Comparison of ENCODE assay signal across 30 cellular contexts in genomic region chr1:52546852-52547251, GRCh38.
"Had no signal": no experiment of that assay in that cellular context is flagged by ENCODE, and none has a peak within 500 bp of the region (broad histone marks: within the 10 kb centered on the region; RNA-seq: fewer than 3 reads in every experiment).

No MANE protein-coding gene starts in this region.

- H3K27me3 Mint-ChIP-seq: activated CD4-positive, alpha-beta memory T cell treated with anti-CD3 and anti-CD28 coated beads, Interleukin-2, amount 10 ng/mL, durations not matched to agents 7 days and 5 days; activated CD4-positive, alpha-beta T cell treated with anti-CD3 and anti-CD28 coated beads, Interleukin-2, amount 10 ng/mL, durations not matched to agents 7 days and 5 days; activated naive CD4-positive, alpha-beta T cell treated with anti-CD3 and anti-CD28 coated beads, Interleukin-2, amount 10 ng/mL, durations not matched to agents 7 days and 5 days; activated naive CD8-positive, alpha-beta T cell treated with anti-CD3 and anti-CD28 coated beads, Interleukin-2, amount 10 ng/mL, durations not matched to agents 7 days and 5 days; brain; dendritic cell treated with granulocyte-macrophage colony-stimulating factor and Interleukin-4, amounts not matched to agents 40 ng/mL and 50 ng/mL, for 4 days had no signal

- ATAC-seq: activated naive CD4-positive, alpha-beta T cell treated with anti-CD3 and anti-CD28 coated beads, Interleukin-2, amount 50 U/mL, for 72 hours; activated T-cell treated with anti-CD3 and anti-CD28 coated beads, Interleukin-2, amount 50 U/mL, for 4 hours; esophagus mucosa had no signal

- H3K4me3 Mint-ChIP-seq: activated CD4-positive, alpha-beta memory T cell treated with anti-CD3 and anti-CD28 coated beads, Interleukin-2, amount 10 ng/mL, durations not matched to agents 7 days and 5 days; activated CD4-positive, alpha-beta T cell treated with anti-CD3 and anti-CD28 coated beads, Interleukin-2, amount 10 ng/mL, durations not matched to agents 7 days and 5 days; activated naive CD4-positive, alpha-beta T cell treated with anti-CD3 and anti-CD28 coated beads, Interleukin-2, amount 10 ng/mL, durations not matched to agents 7 days and 5 days; activated naive CD8-positive, alpha-beta T cell treated with anti-CD3 and anti-CD28 coated beads, Interleukin-2, amount 10 ng/mL, durations not matched to agents 7 days and 5 days; activated T-cell treated with anti-CD3 and anti-CD28 coated beads, Interleukin-2, amount 50 U/mL, for 4 hours; activated T-helper 1 cell treated with anti-CD3 and anti-CD28 coated beads, Interleukin-12 subunit alpha, Interleukin-12 subunit beta, Interleukin-2, Interleukin-4 antibody, amounts not matched to agents 30 ng/mL and 10 ng/mL and 1 ng/mL, durations not matched to agents 14 hours and 24 hours and 36 hours; dendritic cell treated with granulocyte-macrophage colony-stimulating factor and Interleukin-4, amounts not matched to agents 40 ng/mL and 50 ng/mL, for 4 days; endodermal cell had no signal

- H3K27me3 ChIP-seq: ascending aorta, breast epithelium, cardiac muscle cell, dorsolateral prefrontal cortex had no signal

- H3K4me3 ChIP-seq: ascending aorta, breast epithelium, cardiac muscle cell, coronary artery, dorsolateral prefrontal cortex had no signal

- H3K4me1 ChIP-seq: breast epithelium had no signal

- H3K27ac Mint-ChIP-seq: activated CD4-positive, alpha-beta memory T cell treated with anti-CD3 and anti-CD28 coated beads, Interleukin-2, amount 10 ng/mL, durations not matched to agents 7 days and 5 days; activated CD4-positive, alpha-beta T cell treated with anti-CD3 and anti-CD28 coated beads, Interleukin-2, amount 10 ng/mL, durations not matched to agents 7 days and 5 days; activated naive CD4-positive, alpha-beta T cell treated with anti-CD3 and anti-CD28 coated beads, Interleukin-2, amount 10 ng/mL, durations not matched to agents 7 days and 5 days; activated naive CD4-positive, alpha-beta T cell treated with anti-CD3 and anti-CD28 coated beads, Interleukin-2, amount 50 U/mL, for 72 hours; activated naive CD8-positive, alpha-beta T cell treated with anti-CD3 and anti-CD28 coated beads, Interleukin-2, amount 10 ng/mL, durations not matched to agents 7 days and 5 days; activated T-helper 1 cell treated with anti-CD3 and anti-CD28 coated beads, Interleukin-12 subunit alpha, Interleukin-12 subunit beta, Interleukin-2, Interleukin-4 antibody, amounts not matched to agents 30 ng/mL and 10 ng/mL and 1 ng/mL, durations not matched to agents 14 hours and 24 hours and 36 hours; activated T-helper 2 cell treated with anti-CD3 and anti-CD28 coated beads, Interferon-gamma antibody, Interleukin-2, Interleukin-4, amounts not matched to agents 10 μg/mL and 5 μg/mL and 100 μg/mL, durations not matched to agents 14 hours and 24 hours and 36 hours; dendritic cell treated with granulocyte-macrophage colony-stimulating factor and Interleukin-4, amounts not matched to agents 40 ng/mL and 50 ng/mL, for 4 days; endodermal cell had no signal

- H3K27ac ChIP-seq: ascending aorta, breast epithelium, cardiac muscle cell, coronary artery, dorsolateral prefrontal cortex had no signal

- DNase-seq: activated CD4-positive, alpha-beta memory T cell treated with anti-CD3 and anti-CD28 coated beads, Interleukin-2, amount 10 ng/mL, durations not matched to agents 7 days and 5 days; activated CD4-positive, alpha-beta T cell treated with anti-CD3 and anti-CD28 coated beads for 1 hour; activated CD4-positive, alpha-beta T cell treated with anti-CD3 and anti-CD28 coated beads for 4 hours; activated CD4-positive, alpha-beta T cell treated with anti-CD3 and anti-CD28 coated beads, Interleukin-2, amount 10 ng/mL, durations not matched to agents 7 days and 5 days; activated CD4-positive, alpha-beta T cell treated with anti-CD3 and anti-CD28 coated beads, Interleukin-2, amount 50 U/mL, for 4 hours; activated CD8-positive, alpha-beta memory T cell treated with anti-CD3 and anti-CD28 coated beads, Interleukin-2, amount 50 U/mL, for 48 hours; activated effector memory CD4-positive, alpha-beta T cell treated with anti-CD3 and anti-CD28 coated beads, Interleukin-2, amount 50 U/mL, for 16 hours; activated naive CD4-positive, alpha-beta T cell; activated naive CD4-positive, alpha-beta T cell treated with anti-CD3 and anti-CD28 coated beads, Interleukin-2, amount 10 ng/mL, durations not matched to agents 7 days and 5 days; activated naive CD8-positive, alpha-beta T cell treated with anti-CD3 and anti-CD28 coated beads, Interleukin-2, amount 10 ng/mL, durations not matched to agents 7 days and 5 days; activated T-cell treated with anti-CD3 and anti-CD28 coated beads for 4 hours; activated T-cell treated with anti-CD3 and anti-CD28 coated beads, Interleukin-2, amount 50 U/mL, for 4 hours; central memory CD4-positive, alpha-beta T cell; dorsolateral prefrontal cortex; effector memory CD4-positive, alpha-beta T cell; endodermal cell; foreskin fibroblast; head of caudate nucleus; T-helper 1 cell; T-helper 2 cell had no signal
